Comparison of ENCODE assay signal across 11 cellular contexts in genomic region chr7:128362670-128363069, GRCh38. TPM values are rescaled to one million over a fixed set of nuclear protein-coding genes. Genes with fewer than 3 reads are reported as not detected.
DNase-seq lines count a peak whose midpoint lies in the region; ATAC-seq, FAIRE-seq and TF ChIP-seq lines count a peak whose summit lies in the region.
"Had no signal": no experiment of that assay in that cellular context is flagged by ENCODE, and none has a peak within 500 bp of the region (broad histone marks: within the 10 kb centered on the region; RNA-seq: fewer than 3 reads in every experiment).

No MANE protein-coding gene starts in this region.

- intact Hi-C loops in HCT116 (cut with micrococcal nuclease) (no loop called here), sigmoid colon (cut with DNase I) (no loop called here)
- intact Hi-C loops in naive thymus-derived CD4-positive, alpha-beta T cell (cut with micrococcal nuclease) = loop anchor here in 1 of 2 donors (2.0 kb wide), 1 partner anchor 24 kb away; no protein-coding TSS in a partner anchor

- no peak for TF ChIP-seq RAD21 in HCT116 (IDR thresholded peaks at IDR 0.05; ENCODE audit: low read depth)

- H2AFZ ChIP-seq in HCT116 (ENCODE audit: low read depth, low read length, poor library complexity, severe bottlenecking) = peak overlapping the region; percentile 90

- peak overlapping the region; percentile 20 to 86 (median 76) for H3K4me3 Mint-ChIP-seq in CD4-positive, CD25-positive, alpha-beta regulatory T cell
- peak overlapping the region; percentile 8 for H3K4me3 Mint-ChIP-seq in activated naive CD8-positive, alpha-beta T cell treated with anti-CD3 and anti-CD28 coated beads, Interleukin-2, amount 10 ng/mL, durations not matched to agents 7 days and 5 days
- H3K4me3 Mint-ChIP-seq in naive thymus-derived CD4-positive, alpha-beta T cell = peak overlapping the region; percentile 34 to 96 (median 87)

- no peaks in the 10 kb centered on the region for H3K79me2 ChIP-seq in HCT116 (ENCODE audit: insufficient read depth, low read length)

- no peak overlapping the region for H3K4me3 ChIP-seq in CD4-positive, CD25-positive, alpha-beta regulatory T cell (ENCODE audit: low read depth, low read length)
- H3K4me3 ChIP-seq in HCT116 (replicated peaks in 1 of 2; ENCODE audit: low read depth in 1 of 2, low read length in 2 of 2) (no peak overlapping the region), small intestine (ENCODE audit: low read depth in 1 of 2, low read length in 2 of 2) (no peak overlapping the region), sigmoid colon (no peak overlapping the region)
- H3K4me3 ChIP-seq in naive thymus-derived CD4-positive, alpha-beta T cell (ENCODE audit: low read length) = no peak overlapping the region

- no peak overlapping the region for H3K27ac ChIP-seq in CD4-positive, CD25-positive, alpha-beta regulatory T cell (ENCODE audit: insufficient read depth, low read length, poor library complexity, severe bottlenecking)
- H3K27ac ChIP-seq in HCT116 (ENCODE audit: low read depth, low read length) (no peak overlapping the region), small intestine (ENCODE audit: low read depth in 1 of 2, low read length in 1 of 2) (no peak overlapping the region), sigmoid colon (no peak overlapping the region)
- no peak overlapping the region for H3K27ac ChIP-seq in naive thymus-derived CD4-positive, alpha-beta T cell (ENCODE audit: low read depth, low read length)

- FAIRE-seq in small intestine (lab: Jason Lieb, UNC) = no peak
- FAIRE-seq: colon had no signal

- H3K36me3 Mint-ChIP-seq in CD4-positive, CD25-positive, alpha-beta regulatory T cell = no peaks in the 10 kb centered on the region
- no peaks in the 10 kb centered on the region for H3K36me3 Mint-ChIP-seq in activated naive CD8-positive, alpha-beta T cell treated with anti-CD3 and anti-CD28 coated beads, Interleukin-2, amount 10 ng/mL, durations not matched to agents 7 days and 5 days
- H3K36me3 Mint-ChIP-seq in naive thymus-derived CD4-positive, alpha-beta T cell = no peaks in the 10 kb centered on the region

- no peaks in the 10 kb centered on the region for H3K9me2 ChIP-seq in HCT116 (ENCODE audit: insufficient read depth)

- no peak overlapping the region for H3K27ac Mint-ChIP-seq in CD4-positive, CD25-positive, alpha-beta regulatory T cell
- no peak overlapping the region for H3K27ac Mint-ChIP-seq in activated naive CD8-positive, alpha-beta T cell treated with anti-CD3 and anti-CD28 coated beads, Interleukin-2, amount 10 ng/mL, durations not matched to agents 7 days and 5 days
- H3K27ac Mint-ChIP-seq in naive thymus-derived CD4-positive, alpha-beta T cell = peak overlapping the region in 3 of 9 donors; percentile 29 to 76 (median 41)

- no TSS peak for BruUV-seq in HCT116 (replicated peaks; lab: Mats Ljungman, UMichigan)

- peaks cover 0 to 6% (median 0%) of the 10 kb centered on the region in 7 donors for H3K9me3 Mint-ChIP-seq in CD4-positive, CD25-positive, alpha-beta regulatory T cell
- no peaks in the 10 kb centered on the region for H3K9me3 Mint-ChIP-seq in activated naive CD8-positive, alpha-beta T cell treated with anti-CD3 and anti-CD28 coated beads, Interleukin-2, amount 10 ng/mL, durations not matched to agents 7 days and 5 days
- no peaks in the 10 kb centered on the region for H3K9me3 Mint-ChIP-seq in naive thymus-derived CD4-positive, alpha-beta T cell

- TF ChIP-seq POLR2A in HCT116 (IDR thresholded peaks at IDR 0.05; ENCODE audit: borderline replicate concordance, extremely low read depth, insufficient read depth, insufficient read length) (no peak), sigmoid colon (IDR thresholded peaks at IDR 0.05) (no peak)

- RAD21 ChIA-PET in HCT116 (lab: Charles Lee; ENCODE audit: low non-redundant PET in 1 of 2, low total read pairs in 2 of 2, uncharacterized antibody in 2 of 2, unreplicated experiment in 2 of 2) = interaction anchor here in 1 of 2 experiments (1.0 kb wide), 1 partner anchor 25 kb away, joined by 3 read pairs; no protein-coding TSS in a partner anchor

- TF ChIP-seq EP300 in sigmoid colon (IDR thresholded peaks at IDR 0.05) = no peak

- 61 to 77% (median 67%) methylated on average over 4 of the region's 4 CpGs for WGBS in small intestine, 3 donors
- WGBS in sigmoid colon, 2 donors = 72 to 75% methylated on average over 4 of the region's 4 CpGs

- no peak for DNase-seq in CD4-positive, CD25-positive, alpha-beta regulatory T cell
- DNase-seq in HCT116 (ENCODE audit: low read depth, low spot score) (no peak), small intestine (no peak), sigmoid colon (no peak), SHP77 (lab: John Stamatoyannopoulos, UW) (no peak), NCI-H526 treated with DMSO at 0.1 percent for 48 hours (lab: John Stamatoyannopoulos, UW) (no peak)
- DNase-seq in activated naive CD8-positive, alpha-beta T cell treated with anti-CD3 and anti-CD28 coated beads, Interleukin-2, amount 10 ng/mL, durations not matched to agents 7 days and 5 days = no peak
- no peak for DNase-seq in naive thymus-derived CD4-positive, alpha-beta T cell
- DNase-seq: islet precursor cell had no signal

- H3K9me3 ChIP-seq in CD4-positive, CD25-positive, alpha-beta regulatory T cell (ENCODE audit: control insufficient read depth in 2 of 2, low read length in 2 of 2) = no peaks in the 10 kb centered on the region
- H3K9me3 ChIP-seq in HCT116 (ENCODE audit: control insufficient read depth in 1 of 2, insufficient read depth in 1 of 2, low read depth in 1 of 2, low read length in 2 of 2) (no peaks in the 10 kb centered on the region), small intestine (ENCODE audit: control insufficient read depth, low read depth) (no peaks in the 10 kb centered on the region), sigmoid colon (no peaks in the 10 kb centered on the region)
- H3K9me3 ChIP-seq in naive thymus-derived CD4-positive, alpha-beta T cell (ENCODE audit: control insufficient read depth in 2 of 3, low read length in 3 of 3) = no peaks in the 10 kb centered on the region
- H3K9me3 ChIP-seq: HAP-1 had no signal

- H3K4me1 ChIP-seq in CD4-positive, CD25-positive, alpha-beta regulatory T cell (ENCODE audit: control insufficient read depth, insufficient read depth, low read length, poor library complexity, severe bottlenecking) = peaks cover 18% of the 10 kb centered on the region
- H3K4me1 ChIP-seq in HCT116 (ENCODE audit: control insufficient read depth in 1 of 2, insufficient read depth in 2 of 2, low read length in 2 of 2) (peaks cover 6 to 18% of the 10 kb centered on the region in 2 experiments), small intestine (ENCODE audit: control insufficient read depth in 2 of 2, insufficient read depth in 1 of 2, low read depth in 1 of 2, low read length in 1 of 2) (no peaks in the 10 kb centered on the region), sigmoid colon (peaks cover 0 to 22% (median 18%) of the 10 kb centered on the region in 4 donors)
- peaks cover 0 to 5% of the 10 kb centered on the region in 2 donors for H3K4me1 ChIP-seq in naive thymus-derived CD4-positive, alpha-beta T cell (ENCODE audit: control insufficient read depth in 2 of 2, insufficient read depth in 2 of 2, low read length in 2 of 2)

- CTCF ChIA-PET in HCT116 (lab: Charles Lee) = interaction anchor here (1.0 kb wide), 1 partner anchor 15 kb away, joined by 3 read pairs; no protein-coding TSS in a partner anchor
- CTCF ChIA-PET in naive thymus-derived CD4-positive, alpha-beta T cell (lab: Charles Lee) = interaction anchor here (0.7 to 1.6 kb wide), 4 partner anchors 12 to 466 kb away, joined by 3 to 6 read pairs (median 4); no protein-coding TSS in a partner anchor

- POLR2A ChIA-PET in HCT116 (lab: Charles Lee) = no interaction called here
- POLR2A ChIA-PET in activated naive CD8-positive, alpha-beta T cell treated with anti-CD3 and anti-CD28 coated beads, Interleukin-2, amount 10 ng/mL, durations not matched to agents 7 days and 5 days (lab: Charles Lee) = no interaction called here
- POLR2A ChIA-PET in naive thymus-derived CD4-positive, alpha-beta T cell (lab: Charles Lee) = no interaction called here

- no peak overlapping the region; the same call in 1 of the 2 replicates for H3K4me2 ChIP-seq in HCT116 (ENCODE audit: low read length)

- no peaks in the 10 kb centered on the region for H4K20me1 ChIP-seq in HCT116 (ENCODE audit: insufficient read depth)

- peaks cover 81% of the 10 kb centered on the region for H3K27me3 Mint-ChIP-seq in CD4-positive, CD25-positive, alpha-beta regulatory T cell
- H3K27me3 Mint-ChIP-seq in activated naive CD8-positive, alpha-beta T cell treated with anti-CD3 and anti-CD28 coated beads, Interleukin-2, amount 10 ng/mL, durations not matched to agents 7 days and 5 days = peaks cover 87% of the 10 kb centered on the region
- peaks cover 43 to 89% (median 48%) of the 10 kb centered on the region in 5 donors for H3K27me3 Mint-ChIP-seq in naive thymus-derived CD4-positive, alpha-beta T cell

- H3K27me3 ChIP-seq in CD4-positive, CD25-positive, alpha-beta regulatory T cell (ENCODE audit: control insufficient read depth, insufficient read depth, low read length) = peaks cover 25% of the 10 kb centered on the region
- H3K27me3 ChIP-seq in HCT116 (ENCODE audit: insufficient read depth, low read length) (peaks cover 11% of the 10 kb centered on the region; the same call in 1 of the 2 replicates), small intestine (ENCODE audit: control insufficient read depth in 2 of 2, insufficient read depth in 2 of 2, low read length in 2 of 2) (peaks cover 9 to 13% of the 10 kb centered on the region in 2 donors), sigmoid colon (peaks cover 0 to 15% (median 0%) of the 10 kb centered on the region in 3 donors)
- no peaks in the 10 kb centered on the region for H3K27me3 ChIP-seq in naive thymus-derived CD4-positive, alpha-beta T cell (ENCODE audit: control insufficient read depth in 2 of 2, insufficient read depth in 2 of 2, low read length in 2 of 2)

- H3K9ac ChIP-seq in HCT116 (ENCODE audit: low read length) = no peak overlapping the region

- peaks cover 0 to 18% (median 3%) of the 10 kb centered on the region in 4 donors for H3K4me1 Mint-ChIP-seq in CD4-positive, CD25-positive, alpha-beta regulatory T cell
- H3K4me1 Mint-ChIP-seq in activated naive CD8-positive, alpha-beta T cell treated with anti-CD3 and anti-CD28 coated beads, Interleukin-2, amount 10 ng/mL, durations not matched to agents 7 days and 5 days = peaks cover 15% of the 10 kb centered on the region
- H3K4me1 Mint-ChIP-seq in naive thymus-derived CD4-positive, alpha-beta T cell = peaks cover 11 to 21% (median 15%) of the 10 kb centered on the region in 7 donors

- no peaks in the 10 kb centered on the region for H3K36me3 ChIP-seq in CD4-positive, CD25-positive, alpha-beta regulatory T cell (ENCODE audit: control insufficient read depth, insufficient read depth, low read length)
- H3K36me3 ChIP-seq in HCT116 (ENCODE audit: control insufficient read depth in 1 of 2, insufficient read depth in 2 of 2, low read length in 2 of 2) = no peaks in the 10 kb centered on the region
- H3K36me3 ChIP-seq in naive thymus-derived CD4-positive, alpha-beta T cell (ENCODE audit: control insufficient read depth in 2 of 3, insufficient read depth in 3 of 3, low read length in 3 of 3) = no peaks in the 10 kb centered on the region
- H3K36me3 ChIP-seq in small intestine (ENCODE audit: control insufficient read depth in 2 of 2, insufficient read depth in 2 of 2, low read length in 2 of 2) = no peaks in the 10 kb centered on the region
- no peaks in the 10 kb centered on the region for H3K36me3 ChIP-seq in sigmoid colon
- H3K36me3 ChIP-seq: HAP-1 had no signal

- ATAC-seq in CD4-positive, CD25-positive, alpha-beta regulatory T cell (ENCODE audit: low read depth in 2 of 2) = no peak
- no peak for ATAC-seq in HCT116
- no peak for ATAC-seq in activated naive CD8-positive, alpha-beta T cell treated with anti-CD3 and anti-CD28 coated beads, Interleukin-2, amount 10 ng/mL, durations not matched to agents 7 days and 5 days (ENCODE audit: low read depth)
- no peak for ATAC-seq in naive thymus-derived CD4-positive, alpha-beta T cell

- TF ChIP-seq CTCF in HCT116 (IDR thresholded peaks at IDR 0.05 in 2 of 3, conservative IDR thresholded peaks at IDR 0.05 in 1 of 3; ENCODE audit: borderline replicate concordance in 1 of 3, insufficient read depth in 1 of 3, low read depth in 2 of 3, low read length in 2 of 3) = no peak
- TF ChIP-seq CTCF in sigmoid colon (IDR thresholded peaks at IDR 0.05) = no peak

RNA-seq across cellular contexts. Expression of gene PRRT4, which starts 1.2 kb away (rescaled TPM):
- 0.42 TPM for total RNA-seq in CD4-positive, CD25-positive, alpha-beta regulatory T cell
- polyA plus RNA-seq in CD4-positive, CD25-positive, alpha-beta regulatory T cell = under 1 TPM in 1 of 4 donors, not detected in 3; 0.06 TPM
- total RNA-seq in HCT116 (2021; ENCODE audit: unreplicated experiment) = 4.0 TPM
- 2.5 and 3.4 TPM in 2 replicates for polyA plus RNA-seq in HCT116 (2012)
- total RNA-seq in activated naive CD8-positive, alpha-beta T cell treated with anti-CD3 and anti-CD28 coated beads, Interleukin-2, amount 10 ng/mL, durations not matched to agents 7 days and 5 days = under 1 TPM; 0.28 to 0.30 TPM
- total RNA-seq in naive thymus-derived CD4-positive, alpha-beta T cell = 1 to 10 TPM in 1 of 5 experiments, under 1 TPM in 3, not detected in 1; 0.49 to 1.1 (median 0.58) TPM
- under 1 TPM in 1 of 2 donors, not detected in 1; 0.27 TPM for polyA plus RNA-seq in naive thymus-derived CD4-positive, alpha-beta T cell
- polyA plus RNA-seq in small intestine = 1 to 10 TPM in 1 of 3 donors, not detected in 2; 1.3 TPM
- 1 to 10 TPM in 1 of 4 donors, under 1 TPM in 3; 0.27 to 1.1 (median 0.83) TPM for total RNA-seq in sigmoid colon
- polyA plus RNA-seq in sigmoid colon = under 1 TPM in 1 of 3 donors, not detected in 2; 0.96 TPM

RNA-seq across cellular contexts. Expression of gene RBM28, which starts 19.0 kb away (rescaled TPM):
- total RNA-seq in CD4-positive, CD25-positive, alpha-beta regulatory T cell = 28.3 TPM
- 1 to 10 TPM; 2.0 to 8.1 (median 6.6) TPM for polyA plus RNA-seq in CD4-positive, CD25-positive, alpha-beta regulatory T cell
- 66.3 TPM for total RNA-seq in HCT116 (2021; ENCODE audit: unreplicated experiment)
- polyA plus RNA-seq in HCT116 (2012) = 23.9 and 29.2 TPM in 2 replicates
- 10 to 100 TPM; 42.0 to 42.9 TPM for total RNA-seq in activated naive CD8-positive, alpha-beta T cell treated with anti-CD3 and anti-CD28 coated beads, Interleukin-2, amount 10 ng/mL, durations not matched to agents 7 days and 5 days
- total RNA-seq in naive thymus-derived CD4-positive, alpha-beta T cell = 10 to 100 TPM; 30.1 to 51.0 (median 43.5) TPM
- polyA plus RNA-seq in naive thymus-derived CD4-positive, alpha-beta T cell = 1 to 10 TPM; 9.0 to 9.4 TPM
- 10 to 100 TPM; 11.2 to 15.1 (median 14.1) TPM for polyA plus RNA-seq in small intestine
- 10 to 100 TPM; 12.1 to 36.3 (median 17.4) TPM for total RNA-seq in sigmoid colon
- 10 to 100 TPM in 1 of 3 donors, 1 to 10 TPM in 2; 6.6 to 16.7 (median 8.6) TPM for polyA plus RNA-seq in sigmoid colon

RNA-seq across cellular contexts. Expression of gene IMPDH1, which starts 47.1 kb away (rescaled TPM):
- 48.2 TPM for total RNA-seq in CD4-positive, CD25-positive, alpha-beta regulatory T cell
- 10 to 100 TPM; 27.2 to 43.5 (median 32.4) TPM for polyA plus RNA-seq in CD4-positive, CD25-positive, alpha-beta regulatory T cell
- total RNA-seq in HCT116 (2021; ENCODE audit: unreplicated experiment) = 98.2 TPM
- polyA plus RNA-seq in HCT116 (2012) = 82.5 and 94.8 TPM in 2 replicates
- total RNA-seq in activated naive CD8-positive, alpha-beta T cell treated with anti-CD3 and anti-CD28 coated beads, Interleukin-2, amount 10 ng/mL, durations not matched to agents 7 days and 5 days = 10 to 100 TPM; 59.0 to 64.4 TPM
- total RNA-seq in naive thymus-derived CD4-positive, alpha-beta T cell = 10 to 100 TPM; 36.5 to 92.0 (median 44.4) TPM
- polyA plus RNA-seq in naive thymus-derived CD4-positive, alpha-beta T cell = 10 to 100 TPM; 33.7 to 48.1 TPM
- 10 to 100 TPM in 2 of 3 donors, 1 to 10 TPM in 1; 4.5 to 19.0 (median 11.3) TPM for polyA plus RNA-seq in small intestine
- total RNA-seq in sigmoid colon = 10 to 100 TPM; 23.5 to 36.3 (median 28.7) TPM
- 10 to 100 TPM; 16.6 to 39.7 (median 16.8) TPM for polyA plus RNA-seq in sigmoid colon

Comparison
In these comparisons a context has a peak if more than half of its experiments do, and no peak if none do; other contexts are left out.
1. H3K4me3 Mint-ChIP-seq: peak in every context shown above with its lines; median percentile 87 in naive thymus-derived CD4-positive, alpha-beta T cell; 76 in CD4-positive, CD25-positive, alpha-beta regulatory T cell; 8 in activated naive CD8-positive, alpha-beta T cell treated with anti-CD3 and anti-CD28 coated beads, Interleukin-2, amount 10 ng/mL, durations not matched to agents 7 days and 5 days.